In genomic region chr15:77940548-77940947, GRCh38 we compare ENCODE assay signal across 2 cellular contexts.
TF ChIP-seq lines count a peak whose summit lies in the region.

No MANE protein-coding gene starts in this region.

TF ChIP-seq in K562, 482 proteins besides CTCF, POLR2A, EP300 and RAD21:
- TF ChIP-seq ZFP36 (IDR thresholded peaks at IDR 0.05; ENCODE audit: low read depth, low read length, partially characterized antibody): peak; percentile 14
- TF ChIP-seq TOE1 (IDR thresholded peaks at IDR 0.05; ENCODE audit: borderline replicate concordance): no peak
- TF ChIP-seq TOE1 (CRISPR knock-in tag; IDR thresholded peaks at IDR 0.05; ENCODE audit: borderline replicate concordance, low read depth): no peak
- no peak for TF ChIP-seq MTA2 (IDR thresholded peaks at IDR 0.05; ENCODE audit: low read depth)

TF ChIP-seq in H1, 55 proteins besides CTCF, POLR2A, EP300 and RAD21:
- TF ChIP-seq JUN (IDR thresholded peaks at IDR 0.05; ENCODE audit: low read depth, low read length) (no peak), RBBP5 (IDR thresholded peaks at IDR 0.05; ENCODE audit: borderline replicate concordance, low read depth, low read length) (no peak), SIN3A (conservative IDR thresholded peaks at IDR 0.05 in 1 of 2, IDR thresholded peaks at IDR 0.05 in 1 of 2; ENCODE audit: low read depth in 1 of 2, low read length in 2 of 2) (no peak), ATF2 (IDR thresholded peaks at IDR 0.05; ENCODE audit: low read length) (no peak), SUZ12 (IDR thresholded peaks at IDR 0.05; ENCODE audit: low read length) (no peak), KDM4A (IDR thresholded peaks at IDR 0.05; ENCODE audit: low read depth, low read length, severe bottlenecking) (no peak), USF2 (IDR thresholded peaks at IDR 0.05; ENCODE audit: low read length) (no peak), HDAC6 (IDR thresholded peaks at IDR 0.05; ENCODE audit: low read depth, low read length) (no peak), JUND (IDR thresholded peaks at IDR 0.05; ENCODE audit: low read length) (no peak), TAF7 (optimal IDR thresholded peaks at IDR 0.05; ENCODE audit: borderline replicate concordance, low read depth, low read length) (no peak)
